Comparison of ENCODE assay signal across 11 cellular contexts in the genomic region with DNA sequence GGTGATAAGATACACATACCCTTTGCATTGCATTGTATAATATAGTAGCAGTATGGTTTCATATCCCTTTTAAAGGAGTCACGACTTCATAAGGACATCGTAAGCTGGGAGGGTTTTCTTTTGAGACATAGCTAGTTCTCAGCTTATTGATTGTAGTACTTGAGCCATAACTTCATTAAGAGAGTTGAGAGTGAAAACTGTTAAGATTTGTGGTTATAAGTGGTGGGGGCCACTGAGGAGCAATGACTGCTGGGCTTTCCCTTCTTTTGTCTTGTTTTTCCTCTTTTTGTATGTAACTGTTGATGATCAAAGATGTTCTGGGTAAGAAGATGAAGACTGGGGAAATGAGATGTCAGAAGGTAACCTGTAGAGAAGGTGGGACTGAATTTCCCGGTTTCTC. TPM values are rescaled to one million over a fixed set of nuclear protein-coding genes. Genes with fewer than 3 reads are reported as not detected.
A peak's percentile ranks its signal among the peaks of the same experiment; 100 is the strongest.
DNase-seq lines count a peak whose midpoint lies in the region; ATAC-seq and TF ChIP-seq lines count a peak whose summit lies in the region.
"Had no signal": no experiment of that assay in that cellular context is flagged by ENCODE, and none has a peak within 500 bp of the region (broad histone marks: within the 10 kb centered on the region; RNA-seq: fewer than 3 reads in every experiment).

No MANE protein-coding gene starts in this region.

- H3K9me3 ChIP-seq in CD4-positive, alpha-beta T cell (ENCODE audit: control insufficient read depth, low read length) = no peaks in the 10 kb centered on the region

- no peaks in the 10 kb centered on the region for H3K27me3 Mint-ChIP-seq in CD4-positive, alpha-beta T cell
- no peaks in the 10 kb centered on the region for H3K27me3 Mint-ChIP-seq in activated T-helper 2 cell treated with anti-CD3 and anti-CD28 coated beads, Interferon-gamma antibody, Interleukin-2, Interleukin-4, amounts not matched to agents 10 μg/mL and 5 μg/mL and 100 μg/mL, durations not matched to agents 14 hours and 24 hours and 36 hours (ENCODE audit: low read depth)
- H3K27me3 Mint-ChIP-seq in progenitor cell of endocrine pancreas = no peaks in the 10 kb centered on the region

- no peak for TF ChIP-seq CTCF in CD4-positive, alpha-beta T cell (IDR thresholded peaks at IDR 0.05)
- TF ChIP-seq CTCF in GM13976 (IDR thresholded peaks at IDR 0.05; ENCODE audit: borderline replicate concordance, control extremely low read depth, extremely low read depth, insufficient read depth, missing control alignments) = no peak
- TF ChIP-seq CTCF in progenitor cell of endocrine pancreas (IDR thresholded peaks at IDR 0.05; ENCODE audit: unreplicated experiment) = no peak

- peaks cover 62% of the 10 kb centered on the region for H3K4me1 Mint-ChIP-seq in CD4-positive, alpha-beta T cell (ENCODE audit: low read depth)
- H3K4me1 Mint-ChIP-seq in activated T-helper 2 cell treated with anti-CD3 and anti-CD28 coated beads, Interferon-gamma antibody, Interleukin-2, Interleukin-4, amounts not matched to agents 10 μg/mL and 5 μg/mL and 100 μg/mL, durations not matched to agents 14 hours and 24 hours and 36 hours (ENCODE audit: low read depth) = peaks cover 30% of the 10 kb centered on the region
- peaks cover 3% of the 10 kb centered on the region for H3K4me1 Mint-ChIP-seq in progenitor cell of endocrine pancreas (ENCODE audit: low read depth)

- DNase-seq in CD4-positive, alpha-beta T cell = no peak
- peak; percentile 34 for DNase-seq in GM13976 (ENCODE audit: low spot score)
- DNase-seq in activated T-helper 2 cell treated with anti-CD3 and anti-CD28 coated beads, Interferon-gamma antibody, Interleukin-2, Interleukin-4, amounts not matched to agents 10 μg/mL and 5 μg/mL and 100 μg/mL, durations not matched to agents 14 hours and 24 hours and 36 hours (ENCODE audit: low spot score) = no peak
- DNase-seq in NCI-H2227 treated with DMSO at 0.1 percent for 48 hours (lab: John Stamatoyannopoulos, UW) = no peak
- DNase-seq in activated CD8-positive, alpha-beta memory T cell treated with anti-CD3 and anti-CD28 coated beads, Interleukin-2, amount 50 U/mL, for 48 hours = no peak
- no peak for DNase-seq in NCI-H2029 (lab: John Stamatoyannopoulos, UW)
- DNase-seq in progenitor cell of endocrine pancreas (ENCODE audit: low spot score, unreplicated experiment) = no peak
- DNase-seq: dorsolateral prefrontal cortex, occipital lobe, PC-3 had no signal

- H3K36me3 Mint-ChIP-seq in CD4-positive, alpha-beta T cell (ENCODE audit: low read depth) = peaks cover 5% of the 10 kb centered on the region
- H3K36me3 Mint-ChIP-seq in activated T-helper 2 cell treated with anti-CD3 and anti-CD28 coated beads, Interferon-gamma antibody, Interleukin-2, Interleukin-4, amounts not matched to agents 10 μg/mL and 5 μg/mL and 100 μg/mL, durations not matched to agents 14 hours and 24 hours and 36 hours (ENCODE audit: low read depth) = peaks cover 8% of the 10 kb centered on the region
- no peaks in the 10 kb centered on the region for H3K36me3 Mint-ChIP-seq in progenitor cell of endocrine pancreas (ENCODE audit: insufficient read depth)

- peak; percentile 21 for ATAC-seq in CD4-positive, alpha-beta T cell (ENCODE audit: poor library complexity)
- ATAC-seq in HG03066 (IDR thresholded peaks at IDR 0.05; ENCODE audit: low read depth, unreplicated experiment) = peak; percentile 45
- ATAC-seq: PC-3 had no signal

- H3K27ac ChIP-seq in CD4-positive, alpha-beta T cell (ENCODE audit: low read depth, low read length) = no peak overlapping the region
- H3K27ac ChIP-seq: dorsolateral prefrontal cortex had no signal

- in situ Hi-C loops in GM13976 (cut with MboI; ENCODE audit: low sequenced_read_pairs, unreplicated experiment) = loop anchor here (10.0 kb wide), 1 partner anchor 137 kb away; no protein-coding TSS in a partner anchor

- peak overlapping the region; percentile 55 for H3K27ac Mint-ChIP-seq in CD4-positive, alpha-beta T cell
- H3K27ac Mint-ChIP-seq in activated T-helper 2 cell treated with anti-CD3 and anti-CD28 coated beads, Interferon-gamma antibody, Interleukin-2, Interleukin-4, amounts not matched to agents 10 μg/mL and 5 μg/mL and 100 μg/mL, durations not matched to agents 14 hours and 24 hours and 36 hours = peak overlapping the region; percentile 16
- no peak overlapping the region for H3K27ac Mint-ChIP-seq in progenitor cell of endocrine pancreas

- no peak overlapping the region for H3K4me3 Mint-ChIP-seq in CD4-positive, alpha-beta T cell
- no peak overlapping the region for H3K4me3 Mint-ChIP-seq in activated T-helper 2 cell treated with anti-CD3 and anti-CD28 coated beads, Interferon-gamma antibody, Interleukin-2, Interleukin-4, amounts not matched to agents 10 μg/mL and 5 μg/mL and 100 μg/mL, durations not matched to agents 14 hours and 24 hours and 36 hours (ENCODE audit: low read depth)
- no peak overlapping the region for H3K4me3 Mint-ChIP-seq in progenitor cell of endocrine pancreas (ENCODE audit: low read depth)

- CTCF ChIA-PET in CD4-positive, alpha-beta T cell (lab: Charles Lee) = interaction anchor here (1.2 kb wide), 1 partner anchor 11 kb away, joined by 6 read pairs; the partner anchor contains the start of gene EIF5B

- no peaks in the 10 kb centered on the region for H3K27me3 ChIP-seq in CD4-positive, alpha-beta T cell (ENCODE audit: control insufficient read depth, insufficient read depth, low read length)
- H3K27me3 ChIP-seq: dorsolateral prefrontal cortex had no signal

- no peaks in the 10 kb centered on the region for H3K9me3 Mint-ChIP-seq in CD4-positive, alpha-beta T cell
- no peaks in the 10 kb centered on the region for H3K9me3 Mint-ChIP-seq in activated T-helper 2 cell treated with anti-CD3 and anti-CD28 coated beads, Interferon-gamma antibody, Interleukin-2, Interleukin-4, amounts not matched to agents 10 μg/mL and 5 μg/mL and 100 μg/mL, durations not matched to agents 14 hours and 24 hours and 36 hours
- H3K9me3 Mint-ChIP-seq in progenitor cell of endocrine pancreas (ENCODE audit: low read depth) = no peaks in the 10 kb centered on the region

- POLR2A ChIA-PET in CD4-positive, alpha-beta T cell (lab: Charles Lee) = interaction anchor here (2.1 kb wide), 1 partner anchor 11 kb away, joined by 16 read pairs; the partner anchor contains the start of genes EIF5B and TXNDC9

- intact Hi-C loops in CD4-positive, alpha-beta T cell (cut with DNase I, micrococcal nuclease) = no loop called here
- intact Hi-C loops in activated T-helper 2 cell treated with anti-CD3 and anti-CD28 coated beads, Interferon-gamma antibody, Interleukin-2, Interleukin-4, amounts not matched to agents 10 μg/mL and 5 μg/mL and 100 μg/mL, durations not matched to agents 14 hours and 24 hours and 36 hours (cut with micrococcal nuclease) = no loop called here

RNA-seq across cellular contexts. Expression of gene EIF5B, which starts 11.0 kb away (rescaled TPM):
- 10 to 100 TPM; 27.8 to 33.2 TPM for total RNA-seq in CD4-positive, alpha-beta T cell
- 76.3 and 81.0 TPM in 2 replicates for total RNA-seq in activated T-helper 2 cell treated with anti-CD3 and anti-CD28 coated beads, Interferon-gamma antibody, Interleukin-2, Interleukin-4, amounts not matched to agents 10 μg/mL and 5 μg/mL and 100 μg/mL, durations not matched to agents 14 hours and 24 hours and 36 hours
- total RNA-seq in progenitor cell of endocrine pancreas = 40.1 and 41.9 TPM in 2 replicates

RNA-seq across cellular contexts. Expression of gene TXNDC9, which starts 12.0 kb away (rescaled TPM):
- total RNA-seq in CD4-positive, alpha-beta T cell = 1 to 10 TPM; 8.3 TPM
- 36.2 and 37.0 TPM in 2 replicates for total RNA-seq in activated T-helper 2 cell treated with anti-CD3 and anti-CD28 coated beads, Interferon-gamma antibody, Interleukin-2, Interleukin-4, amounts not matched to agents 10 μg/mL and 5 μg/mL and 100 μg/mL, durations not matched to agents 14 hours and 24 hours and 36 hours
- total RNA-seq in progenitor cell of endocrine pancreas = 28.9 and 32.7 TPM in 2 replicates

RNA-seq across cellular contexts. Expression of gene LYG1, which starts 47.2 kb away (rescaled TPM):
- 1 to 10 TPM in 1 of 2 experiments, under 1 TPM in 1; 0.71 to 1.3 TPM for total RNA-seq in CD4-positive, alpha-beta T cell
- total RNA-seq in activated T-helper 2 cell treated with anti-CD3 and anti-CD28 coated beads, Interferon-gamma antibody, Interleukin-2, Interleukin-4, amounts not matched to agents 10 μg/mL and 5 μg/mL and 100 μg/mL, durations not matched to agents 14 hours and 24 hours and 36 hours = 2.0 and 2.2 TPM in 2 replicates
- total RNA-seq in progenitor cell of endocrine pancreas = 3.3 and 3.4 TPM in 2 replicates
